31 cellular contexts compared by ENCODE assay signal in genomic region chr1:114833421-114833820, GRCh38. TPM values are rescaled to one million over a fixed set of nuclear protein-coding genes. Genes with fewer than 3 reads are reported as not detected.
DNase-seq lines count a peak whose midpoint lies in the region; ATAC-seq, FAIRE-seq and TF ChIP-seq lines count a peak whose summit lies in the region.
"Had no signal": no experiment of that assay in that cellular context is flagged by ENCODE, and none has a peak within 500 bp of the region (broad histone marks: within the 10 kb centered on the region; RNA-seq: fewer than 3 reads in every experiment).

No MANE protein-coding gene starts in this region.

- no peak for FAIRE-seq in HepG2 (lab: Jason Lieb, UNC)
- FAIRE-seq: GM12878, H54, kidney, RCC 7860 had no signal

- TF ChIP-seq POLR2A in HepG2 (IDR thresholded peaks at IDR 0.05; ENCODE audit: insufficient read depth in 1 of 2, low read depth in 2 of 2, low read length in 2 of 2) (no peak), right lobe of liver (IDR thresholded peaks at IDR 0.05) (no peak), spleen (IDR thresholded peaks at IDR 0.05) (no peak)

- H3K9me2 ChIP-seq in GM23338 (ENCODE audit: insufficient read depth) = no peaks in the 10 kb centered on the region

- H3K4me1 ChIP-seq in HepG2 (ENCODE audit: insufficient read depth, low read length) = no peaks in the 10 kb centered on the region
- H3K4me1 ChIP-seq in right lobe of liver = no peaks in the 10 kb centered on the region
- H3K4me1 ChIP-seq in fibroblast of lung (ENCODE audit: control insufficient read depth, extremely low read depth, insufficient read depth, low read length) = no peaks in the 10 kb centered on the region
- H3K4me1 ChIP-seq in GM23338 (ENCODE audit: insufficient read depth) = no peaks in the 10 kb centered on the region
- no peaks in the 10 kb centered on the region for H3K4me1 ChIP-seq in spleen
- H3K4me1 ChIP-seq: BE2C, prostate gland had no signal

- H3K27ac ChIP-seq in HepG2 (ENCODE audit: extremely low read length, insufficient read depth, low read length) = no peak overlapping the region
- H3K27ac ChIP-seq in right lobe of liver = no peak overlapping the region
- no peak overlapping the region for H3K27ac ChIP-seq in fibroblast of lung (ENCODE audit: insufficient read depth, low read length)
- no peak overlapping the region for H3K27ac ChIP-seq in GM23338 (ENCODE audit: low read depth)
- no peak overlapping the region for H3K27ac ChIP-seq in spleen
- H3K27ac ChIP-seq: brain microvascular endothelial cell, prostate gland, SK-N-MC had no signal

- no peak overlapping the region for H3K4me3 ChIP-seq in HepG2 (replicated peaks in 1 of 3; ENCODE audit: insufficient read depth in 1 of 3, low read depth in 2 of 3, low read length in 3 of 3)
- no peak overlapping the region for H3K4me3 ChIP-seq in right lobe of liver
- H3K4me3 ChIP-seq in fibroblast of lung (replicated peaks in 1 of 4; ENCODE audit: control extremely low read depth in 1 of 4, insufficient read depth in 1 of 4, low read depth in 3 of 4, low read length in 4 of 4) = no peak overlapping the region
- no peak overlapping the region for H3K4me3 ChIP-seq in GM23338
- H3K4me3 ChIP-seq in spleen = no peak overlapping the region
- H3K4me3 ChIP-seq: GM12878, prostate gland, SK-N-MC had no signal

- H3K9me3 ChIP-seq in HepG2 (ENCODE audit: low read length) = no peaks in the 10 kb centered on the region
- no peaks in the 10 kb centered on the region for H3K9me3 ChIP-seq in right lobe of liver
- H3K9me3 ChIP-seq in fibroblast of lung (ENCODE audit: control insufficient read depth, insufficient read depth, low read depth, low read length) = no peaks in the 10 kb centered on the region
- H3K9me3 ChIP-seq in spleen = peaks cover 0 to 8% (median 0%) of the 10 kb centered on the region in 8 donors
- H3K9me3 ChIP-seq: BE2C, prostate gland had no signal

- H3K36me3 Mint-ChIP-seq in GM23338 (ENCODE audit: low read depth) = no peaks in the 10 kb centered on the region
- H3K36me3 Mint-ChIP-seq in activated CD8-positive, alpha-beta memory T cell treated with anti-CD3 and anti-CD28 coated beads, Interleukin-2, amount 10 ng/mL, durations not matched to agents 7 days and 5 days = no peaks in the 10 kb centered on the region
- H3K36me3 Mint-ChIP-seq: type B pancreatic cell had no signal

- TF ChIP-seq EP300 in HepG2 (IDR thresholded peaks at IDR 0.05; ENCODE audit: low read depth in 2 of 2, low read length in 2 of 2) = no peak
- no peak for TF ChIP-seq EP300 in HepG2 (CRISPR knock-in tag; IDR thresholded peaks at IDR 0.05; ENCODE audit: borderline replicate concordance)

- no TSS peak for BruUV-seq in HepG2 (replicated peaks; lab: Mats Ljungman, UMichigan)

- DNase-seq in HepG2 (ENCODE audit: low spot score) (no peak), right lobe of liver (no peak), RKO (ENCODE audit: low spot score) (peak; percentile 77), fibroblast of lung (ENCODE audit: low read depth in 2 of 2) (peak in 1 of 2 donors; percentile 2), GM23338 (ENCODE audit: low spot score) (no peak), spleen (no peak), hippocampal formation (lab: John Stamatoyannopoulos, UW) (no peak)
- no peak for DNase-seq in activated CD8-positive, alpha-beta memory T cell treated with anti-CD3 and anti-CD28 coated beads, Interleukin-2, amount 10 ng/mL, durations not matched to agents 7 days and 5 days
- DNase-seq: activated CD4-positive, alpha-beta T cell treated with anti-CD3 and anti-CD28 coated beads for 4 hours; activated CD8-positive, alpha-beta memory T cell treated with anti-CD3 and anti-CD28 coated beads for 24 hours; activated T-cell treated with anti-CD3 and anti-CD28 coated beads, Interleukin-2, amount 50 U/mL, for 24 hours; BE2C; brain microvascular endothelial cell; DMS153; effector CD8-positive, alpha-beta T cell; kidney; NCI-H146; NCI-H510A treated with DMSO at 0.1 percent for 48 hours; NK-92 treated with Interleukin-12 subunit alpha and Interleukin-12 subunit beta, amount 100 ng/mL, for 24 hours; stimulated activated CD4-positive, alpha-beta T cell treated with anti-CD3 and anti-CD28 coated beads, Interleukin-1b, Interleukin-23, amount 100 ng/mL, for 48 hours; T-helper 2 cell had no signal

- no peak overlapping the region for H3K4me3 Mint-ChIP-seq in GM23338
- H3K4me3 Mint-ChIP-seq in activated CD8-positive, alpha-beta memory T cell treated with anti-CD3 and anti-CD28 coated beads, Interleukin-2, amount 10 ng/mL, durations not matched to agents 7 days and 5 days = no peak overlapping the region
- H3K4me3 Mint-ChIP-seq: activated T-cell treated with anti-CD3 and anti-CD28 coated beads, Interleukin-2, amount 50 U/mL, for 24 hours; type B pancreatic cell had no signal

- no peaks in the 10 kb centered on the region for H3K9me3 Mint-ChIP-seq in GM23338
- no peaks in the 10 kb centered on the region for H3K9me3 Mint-ChIP-seq in activated CD8-positive, alpha-beta memory T cell treated with anti-CD3 and anti-CD28 coated beads, Interleukin-2, amount 10 ng/mL, durations not matched to agents 7 days and 5 days (ENCODE audit: low read depth)
- H3K9me3 Mint-ChIP-seq: activated T-cell treated with anti-CD3 and anti-CD28 coated beads, Interleukin-2, amount 50 U/mL, for 24 hours; type B pancreatic cell had no signal

- TF ChIP-seq CTCF in HepG2 (CRISPR knock-in tag; IDR thresholded peaks at IDR 0.05) = no peak
- TF ChIP-seq CTCF in right lobe of liver (IDR thresholded peaks at IDR 0.05) = no peak
- no peak for TF ChIP-seq CTCF in fibroblast of lung (conservative IDR thresholded peaks at IDR 0.05 in 1 of 2, IDR thresholded peaks at IDR 0.05 in 1 of 2; ENCODE audit: low read depth in 1 of 2, low read length in 2 of 2)
- TF ChIP-seq CTCF in GM23338 (conservative IDR thresholded peaks at IDR 0.05; ENCODE audit: low read depth in 2 of 2) = no peak
- no peak for TF ChIP-seq CTCF in spleen (IDR thresholded peaks at IDR 0.05 in 8 of 11, conservative IDR thresholded peaks at IDR 0.05 in 3 of 11)

- peaks cover 5% of the 10 kb centered on the region for H3K4me1 Mint-ChIP-seq in GM23338
- H3K4me1 Mint-ChIP-seq in activated CD8-positive, alpha-beta memory T cell treated with anti-CD3 and anti-CD28 coated beads, Interleukin-2, amount 10 ng/mL, durations not matched to agents 7 days and 5 days = no peaks in the 10 kb centered on the region

- POLR2A ChIA-PET in HepG2 (lab: Yijun Ruan, JAX) = no interaction called here

- H3K79me2 ChIP-seq in HepG2 (ENCODE audit: insufficient read depth, low read length) = no peaks in the 10 kb centered on the region
- no peaks in the 10 kb centered on the region for H3K79me2 ChIP-seq in fibroblast of lung (ENCODE audit: control insufficient read depth, insufficient read depth, low read length)
- no peaks in the 10 kb centered on the region for H3K79me2 ChIP-seq in GM23338 (replicated peaks; ENCODE audit: insufficient read depth)

- no peaks in the 10 kb centered on the region for H3K36me3 ChIP-seq in HepG2 (replicated peaks in 1 of 2; ENCODE audit: control insufficient read depth in 1 of 2, insufficient read depth in 2 of 2, low read length in 2 of 2)
- H3K36me3 ChIP-seq in right lobe of liver = no peaks in the 10 kb centered on the region
- no peaks in the 10 kb centered on the region for H3K36me3 ChIP-seq in fibroblast of lung (ENCODE audit: control insufficient read depth, insufficient read depth, low read length)
- H3K36me3 ChIP-seq in GM23338 (ENCODE audit: insufficient read depth) = no peaks in the 10 kb centered on the region
- H3K36me3 ChIP-seq in spleen = no peaks in the 10 kb centered on the region
- H3K36me3 ChIP-seq: BE2C, brain microvascular endothelial cell, prostate gland had no signal

- H3K9ac ChIP-seq in HepG2 (ENCODE audit: insufficient read depth, low read depth, low read length) (no peak overlapping the region), fibroblast of lung (ENCODE audit: insufficient read depth, low read length) (no peak overlapping the region)

- no peak for ATAC-seq in HepG2
- ATAC-seq in right lobe of liver = no peak
- no peak for ATAC-seq in GM23338
- no peak for ATAC-seq in activated CD8-positive, alpha-beta memory T cell treated with anti-CD3 and anti-CD28 coated beads, Interleukin-2, amount 10 ng/mL, durations not matched to agents 7 days and 5 days

- TF ChIP-seq RAD21 in HepG2 (CRISPR knock-in tag; IDR thresholded peaks at IDR 0.05) = no peak

- H3F3A ChIP-seq in GM23338 (replicated peaks; ENCODE audit: low read depth) = no peaks in the 10 kb centered on the region

- in situ Hi-C loops in HepG2 (cut with HindIII; ENCODE audit: extremely low pct_ligation_motif_present, low pct_unique_long_range_greater_than_20kb) = no loop called here

- no peak overlapping the region for H3K27ac Mint-ChIP-seq in GM23338
- no peak overlapping the region for H3K27ac Mint-ChIP-seq in activated CD8-positive, alpha-beta memory T cell treated with anti-CD3 and anti-CD28 coated beads, Interleukin-2, amount 10 ng/mL, durations not matched to agents 7 days and 5 days
- H3K27ac Mint-ChIP-seq: activated T-cell treated with anti-CD3 and anti-CD28 coated beads, Interleukin-2, amount 50 U/mL, for 24 hours; type B pancreatic cell had no signal

- H4K20me1 ChIP-seq in HepG2 (ENCODE audit: insufficient read depth, low read length) (no peaks in the 10 kb centered on the region), fibroblast of lung (ENCODE audit: control insufficient read depth, extremely low read depth, insufficient read depth, low read length) (no peaks in the 10 kb centered on the region), GM23338 (replicated peaks; ENCODE audit: insufficient read depth) (no peaks in the 10 kb centered on the region)

- H3K27me3 ChIP-seq in HepG2 (ENCODE audit: control insufficient read depth in 1 of 2, insufficient read depth in 2 of 2, low read length in 2 of 2) = peaks cover 0 to 2% of the 10 kb centered on the region in 2 experiments; a peak in 2 of 5 replicates
- no peaks in the 10 kb centered on the region for H3K27me3 ChIP-seq in right lobe of liver
- H3K27me3 ChIP-seq in fibroblast of lung (ENCODE audit: control insufficient read depth, insufficient read depth, low read length) = no peaks in the 10 kb centered on the region
- H3K27me3 ChIP-seq in GM23338 (ENCODE audit: insufficient read depth) = no peaks in the 10 kb centered on the region
- H3K27me3 ChIP-seq in spleen (replicated peaks in 1 of 7) = no peaks in the 10 kb centered on the region
- H3K27me3 ChIP-seq: brain microvascular endothelial cell had no signal

- H3K4me2 ChIP-seq in HepG2 (ENCODE audit: low read depth, low read length) (peak overlapping the region; percentile 39; the same call in 1 of the 2 replicates), fibroblast of lung (ENCODE audit: extremely low read depth, insufficient read depth, low read length) (no peak overlapping the region), GM23338 (no peak overlapping the region)

- H2AFZ ChIP-seq in HepG2 (ENCODE audit: low read length) (peak overlapping the region; percentile 24), fibroblast of lung (ENCODE audit: low read length) (peak overlapping the region; percentile 6), GM23338 (no peak overlapping the region)

- 22% methylated on average over 4 of the region's 4 CpGs for WGBS in HepG2 (ENCODE audit: low lambda C conversion rate)
- WGBS in right lobe of liver (ENCODE audit: insufficient coverage, low coverage, low lambda C conversion rate, missing lambda C conversion rate) = 71% methylated on average over 4 of the region's 4 CpGs
- 82 to 90% (median 85%) methylated on average over 4 of the region's 4 CpGs for WGBS in spleen, 5 donors

- H3K27me3 Mint-ChIP-seq in GM23338 (ENCODE audit: insufficient read depth, low read depth, poor library complexity) = no peaks in the 10 kb centered on the region
- H3K27me3 Mint-ChIP-seq in activated CD8-positive, alpha-beta memory T cell treated with anti-CD3 and anti-CD28 coated beads, Interleukin-2, amount 10 ng/mL, durations not matched to agents 7 days and 5 days = peaks cover 10% of the 10 kb centered on the region

- intact Hi-C loops in HepG2 (cut with micrococcal nuclease; ENCODE audit: unreplicated experiment) (no loop called here), right lobe of liver (cut with DNase I) (no loop called here), spleen (cut with DNase I; ENCODE audit: low total_unique reads) (no loop called here)

- CTCF ChIA-PET in HepG2 (lab: Yijun Ruan, JAX; ENCODE audit: low intra/inter-chr PET ratio, low total read pairs) = no interaction called here
- CTCF ChIA-PET in activated CD8-positive, alpha-beta memory T cell treated with anti-CD3 and anti-CD28 coated beads, Interleukin-2, amount 10 ng/mL, durations not matched to agents 7 days and 5 days (lab: Charles Lee) = no interaction called here

RNA-seq across cellular contexts. Expression of gene SYCP1, which starts 21.2 kb away (rescaled TPM):
- total RNA-seq in HepG2 (2016; rRNA removed; fragmentation: Illumina TruSeq; extraction: Trizol) = not detected in 2 replicates
- not detected in 2 replicates for total RNA-seq in HepG2 (2016; cell fraction: cytosol; rRNA removed; fragmentation: Illumina TruSeq; extraction: Trizol; ENCODE audit: low read depth)
- total RNA-seq in HepG2 (2016; cell fraction: insoluble cytoplasmic fraction; rRNA removed; fragmentation: Illumina TruSeq; extraction: Trizol) = not detected in 2 replicates
- not detected in 2 replicates for total RNA-seq in HepG2 (2016; cell fraction: membrane; rRNA removed; fragmentation: Illumina TruSeq; extraction: Trizol)
- not detected in 2 replicates for total RNA-seq in HepG2 (2016; cell fraction: nucleus; rRNA removed; fragmentation: Illumina TruSeq; extraction: Trizol)
- polyA plus RNA-seq in HepG2 (2011; rRNA removed) = not detected in 2 replicates
- not detected in 2 replicates for polyA plus RNA-seq in HepG2 (2011; cell fraction: cytosol; rRNA removed)
- polyA plus RNA-seq in HepG2 (2011; cell fraction: nucleus; rRNA removed) = not detected in 2 replicates
- not detected in 2 replicates for polyA plus RNA-seq in HepG2 (2012)
- not detected in 2 replicates for polyA plus RNA-seq in HepG2 (2016; cell fraction: cytosol; fragmentation: Illumina TruSeq; extraction: Trizol; ENCODE audit: low read depth)
- not detected in 2 replicates for polyA plus RNA-seq in HepG2 (2016; cell fraction: insoluble cytoplasmic fraction; fragmentation: Illumina TruSeq; extraction: Trizol; ENCODE audit: low read depth)
- polyA plus RNA-seq in HepG2 (2016; cell fraction: membrane; fragmentation: Illumina TruSeq; extraction: Trizol; ENCODE audit: low read depth) = not detected in 2 replicates
- not detected in 2 replicates for polyA plus RNA-seq in HepG2 (2016; cell fraction: nucleus; fragmentation: Illumina TruSeq; extraction: Trizol; ENCODE audit: insufficient read depth, low read depth)
- polyA minus RNA-seq in HepG2 (2011; rRNA and poly(A)+ RNA removed; ENCODE audit: low replicate concordance) = not detected in 2 replicates
- polyA minus RNA-seq in HepG2 (2011; cell fraction: cytosol; rRNA and poly(A)+ RNA removed) = not detected in 2 replicates
- polyA minus RNA-seq in HepG2 (2011; cell fraction: nucleus; rRNA and poly(A)+ RNA removed) = not detected in 2 replicates
- not detected for total RNA-seq in right lobe of liver
- total RNA-seq in fibroblast of lung = not detected in 2 replicates
- polyA plus RNA-seq in fibroblast of lung = not detected in 2 replicates
- polyA plus RNA-seq in fibroblast of lung (2012) = not detected in 2 replicates
- not detected in 2 replicates for polyA minus RNA-seq in fibroblast of lung (ENCODE audit: low replicate concordance)
- 0.24 and 0.50 TPM in 2 replicates for total RNA-seq in GM23338 (2014; rRNA removed; shearing (Covaris generic))
- 0.66 and 2.1 TPM in 2 replicates for polyA plus RNA-seq in GM23338 (2016; fragmentation: Nextera tagmentation; extraction: Ambion mirVana)
- total RNA-seq in spleen = not detected
- polyA plus RNA-seq in spleen = not detected
- total RNA-seq in activated CD8-positive, alpha-beta memory T cell treated with anti-CD3 and anti-CD28 coated beads, Interleukin-2, amount 10 ng/mL, durations not matched to agents 7 days and 5 days = not detected
- total RNA-seq: A172, GM12878, kidney, lung microvascular endothelial cell, skeletal muscle tissue had no signal
- polyA plus RNA-seq: esophagus, GM12878 had no signal

RNA-seq across cellular contexts. Expression of gene SIKE1, which starts 52.9 kb away (rescaled TPM):
- total RNA-seq in HepG2 (2016; rRNA removed; fragmentation: Illumina TruSeq; extraction: Trizol) (58.4 and 97.5 TPM in 2 replicates), right lobe of liver (10 to 100 TPM; 17.5 to 74.0 (median 21.8) TPM), fibroblast of lung (69.5 and 87.8 TPM in 2 replicates), spleen (10 to 100 TPM; 28.1 to 51.0 (median 39.8) TPM)
- total RNA-seq in HepG2 (2016; cell fraction: cytosol; rRNA removed; fragmentation: Illumina TruSeq; extraction: Trizol; ENCODE audit: low read depth) = 19.0 and 28.0 TPM in 2 replicates
- 53.5 and 88.0 TPM in 2 replicates for total RNA-seq in HepG2 (2016; cell fraction: insoluble cytoplasmic fraction; rRNA removed; fragmentation: Illumina TruSeq; extraction: Trizol)
- total RNA-seq in HepG2 (2016; cell fraction: membrane; rRNA removed; fragmentation: Illumina TruSeq; extraction: Trizol) = 42.0 and 48.0 TPM in 2 replicates
- total RNA-seq in HepG2 (2016; cell fraction: nucleus; rRNA removed; fragmentation: Illumina TruSeq; extraction: Trizol) = 30.4 and 38.9 TPM in 2 replicates
- polyA plus RNA-seq in HepG2 (2011; rRNA removed) (33.5 and 36.5 TPM in 2 replicates), fibroblast of lung (31.2 and 48.8 TPM in 2 replicates), GM23338 (2016; fragmentation: Nextera tagmentation; extraction: Ambion mirVana) (79.6 and 96.3 TPM in 2 replicates), spleen (10 to 100 TPM; 10.1 to 16.2 (median 16.1) TPM)
- 28.5 and 33.7 TPM in 2 replicates for polyA plus RNA-seq in HepG2 (2011; cell fraction: cytosol; rRNA removed)
- polyA plus RNA-seq in HepG2 (2011; cell fraction: nucleus; rRNA removed) = 19.4 and 21.6 TPM in 2 replicates
- 33.5 and 38.3 TPM in 2 replicates for polyA plus RNA-seq in HepG2 (2012)
- 21.0 and 30.9 TPM in 2 replicates for polyA plus RNA-seq in HepG2 (2016; cell fraction: cytosol; fragmentation: Illumina TruSeq; extraction: Trizol; ENCODE audit: low read depth)
- 48.0 and 55.9 TPM in 2 replicates for polyA plus RNA-seq in HepG2 (2016; cell fraction: insoluble cytoplasmic fraction; fragmentation: Illumina TruSeq; extraction: Trizol; ENCODE audit: low read depth)
- 16.2 and 22.6 TPM in 2 replicates for polyA plus RNA-seq in HepG2 (2016; cell fraction: membrane; fragmentation: Illumina TruSeq; extraction: Trizol; ENCODE audit: low read depth)
- 30.6 and 34.2 TPM in 2 replicates for polyA plus RNA-seq in HepG2 (2016; cell fraction: nucleus; fragmentation: Illumina TruSeq; extraction: Trizol; ENCODE audit: insufficient read depth, low read depth)
- polyA minus RNA-seq in HepG2 (2011; rRNA and poly(A)+ RNA removed; ENCODE audit: low replicate concordance) = 32.6 and 42.5 TPM in 2 replicates
- polyA minus RNA-seq in HepG2 (2011; cell fraction: cytosol; rRNA and poly(A)+ RNA removed) = 32.5 and 34.0 TPM in 2 replicates
- 44.3 and 53.9 TPM in 2 replicates for polyA minus RNA-seq in HepG2 (2011; cell fraction: nucleus; rRNA and poly(A)+ RNA removed)
- 29.3 and 37.7 TPM in 2 replicates for polyA plus RNA-seq in fibroblast of lung (2012)
- 3.0 and 6.7 TPM in 2 replicates for polyA minus RNA-seq in fibroblast of lung (ENCODE audit: low replicate concordance)
- 74.0 and 90.4 TPM in 2 replicates for total RNA-seq in GM23338 (2014; rRNA removed; shearing (Covaris generic))
- total RNA-seq in activated CD8-positive, alpha-beta memory T cell treated with anti-CD3 and anti-CD28 coated beads, Interleukin-2, amount 10 ng/mL, durations not matched to agents 7 days and 5 days = 10 to 100 TPM; 62.7 to 71.0 TPM
